13 cellular contexts compared by ENCODE assay signal in the genomic region with DNA sequence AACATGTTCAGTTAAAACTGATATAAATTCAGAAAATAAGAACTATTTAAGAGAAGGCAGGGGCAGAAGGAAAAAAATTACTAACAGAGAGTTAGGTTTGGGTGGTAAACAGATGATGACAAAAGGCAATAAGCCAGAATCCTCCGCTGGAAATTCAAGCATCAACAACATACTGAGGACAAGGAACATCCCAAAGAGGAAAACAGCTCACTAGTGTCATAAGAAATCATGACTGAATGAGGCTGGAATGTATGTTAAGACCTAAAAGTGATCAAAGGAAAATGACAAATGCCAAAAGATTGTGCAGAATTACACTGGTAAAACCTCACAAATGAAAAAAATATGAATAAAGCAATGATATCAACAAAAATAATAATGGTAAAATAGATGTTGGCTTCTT.
DNase-seq lines count a peak whose midpoint lies in the region; ATAC-seq and TF ChIP-seq lines count a peak whose summit lies in the region.
"Had no signal": no experiment of that assay in that cellular context is flagged by ENCODE, and none has a peak within 500 bp of the region (broad histone marks: within the 10 kb centered on the region; RNA-seq: fewer than 3 reads in every experiment).

No MANE protein-coding gene starts in this region.

- WGBS in mesenchymal stem cell, result no CpG with 5 or more reads among the region's 1 CpG

- no peak overlapping the region for H3K14ac ChIP-seq in mesenchymal stem cell (ENCODE audit: low read length in 2 of 2)

- H3K9me3 ChIP-seq in mesenchymal stem cell (ENCODE audit: control insufficient read depth, low read length), result no peaks in the 10 kb centered on the region
- H3K9me3 ChIP-seq: BLaER1 treated with 17β-estradiol and CSF1 and Interleukin-3, amounts not matched to agents 10 nM and 100 nM; upper lobe of right lung had no signal

- peaks cover 13 to 14% of the 10 kb centered on the region in 2 experiments for H3K36me3 ChIP-seq in mesenchymal stem cell (ENCODE audit: control insufficient read depth in 1 of 2, insufficient read depth in 2 of 2, low read depth in 1 of 2, low read length in 2 of 2)
- H3K36me3 ChIP-seq: upper lobe of right lung had no signal

- H3K9me3 Mint-ChIP-seq in dendritic cell treated with granulocyte-macrophage colony-stimulating factor and Interleukin-4, amounts not matched to agents 40 ng/mL and 50 ng/mL, for 4 days, result no peaks in the 10 kb centered on the region

- DNase-seq in AG09309 (ENCODE audit: low read depth) (peak; percentile 45), LoVo (ENCODE audit: low spot score) (peak; percentile 6), mesenchymal stem cell (peak; percentile 83), omental fat pad (ENCODE audit: low spot score) (no peak)
- DNase-seq in activated T-cell treated with anti-CD3 and anti-CD28 coated beads, Interleukin-2, amount 50 U/mL, for 48 hours, result no peak
- DNase-seq: NCI-H1048, NCI-H446 treated with DMSO at 0.1 percent for 48 hours, RPMI8226, upper lobe of right lung had no signal

- ATAC-seq in HG02981 (IDR thresholded peaks at IDR 0.05; ENCODE audit: unreplicated experiment), result no peak
- ATAC-seq in HG02885 (IDR thresholded peaks at IDR 0.05; ENCODE audit: poor library complexity, unreplicated experiment), result no peak
- ATAC-seq in omental fat pad (ENCODE audit: low FRiP score), result no peak
- ATAC-seq: upper lobe of right lung had no signal

- H3K4ac ChIP-seq in mesenchymal stem cell (ENCODE audit: low read depth in 1 of 2, low read length in 2 of 2), result no peak overlapping the region

- TF ChIP-seq CTCF in AG09309 (IDR thresholded peaks at IDR 0.05; ENCODE audit: control insufficient read depth, insufficient read depth, low read depth, low read length, missing control alignments) (no peak), omental fat pad (IDR thresholded peaks at IDR 0.05) (no peak)

- H3K27ac Mint-ChIP-seq in dendritic cell treated with granulocyte-macrophage colony-stimulating factor and Interleukin-4, amounts not matched to agents 40 ng/mL and 50 ng/mL, for 4 days, result peak overlapping the region; percentile 72

- H2BK5ac ChIP-seq in mesenchymal stem cell (ENCODE audit: low read depth, low read length, poor library complexity, severe bottlenecking), result no peak overlapping the region

- peaks cover 18% of the 10 kb centered on the region for H3K79me1 ChIP-seq in mesenchymal stem cell (replicated peaks; ENCODE audit: low read length, poor library complexity, severe bottlenecking)

- H2BK15ac ChIP-seq in mesenchymal stem cell (ENCODE audit: low read depth, poor library complexity, severe bottlenecking), result no peak overlapping the region

- H3K27ac ChIP-seq in mesenchymal stem cell (ENCODE audit: low read length, poor library complexity, severe bottlenecking), result no peak overlapping the region
- H3K27ac ChIP-seq: upper lobe of right lung had no signal

- no peak overlapping the region for H4K8ac ChIP-seq in mesenchymal stem cell (ENCODE audit: low read length)

- peaks cover 56% of the 10 kb centered on the region for H3K36me3 Mint-ChIP-seq in dendritic cell treated with granulocyte-macrophage colony-stimulating factor and Interleukin-4, amounts not matched to agents 40 ng/mL and 50 ng/mL, for 4 days (ENCODE audit: low read depth)

- H4K91ac ChIP-seq in mesenchymal stem cell (ENCODE audit: low read length), result no peak overlapping the region

- no peak overlapping the region for H3K18ac ChIP-seq in mesenchymal stem cell (ENCODE audit: low read depth in 1 of 2, low read length in 2 of 2)

- H3K4me3 Mint-ChIP-seq in dendritic cell treated with granulocyte-macrophage colony-stimulating factor and Interleukin-4, amounts not matched to agents 40 ng/mL and 50 ng/mL, for 4 days, result no peak overlapping the region

- H2BK12ac ChIP-seq in mesenchymal stem cell (ENCODE audit: low read length in 2 of 2), result no peak overlapping the region

- no peaks in the 10 kb centered on the region for H3K27me3 Mint-ChIP-seq in dendritic cell treated with granulocyte-macrophage colony-stimulating factor and Interleukin-4, amounts not matched to agents 40 ng/mL and 50 ng/mL, for 4 days

- H3K4me3 ChIP-seq in AG09309 (ENCODE audit: control insufficient read depth, low read depth, low read length) (no peak overlapping the region), mesenchymal stem cell (ENCODE audit: insufficient read depth in 1 of 2, low read depth in 1 of 2, low read length in 2 of 2) (no peak overlapping the region)
- H3K4me3 ChIP-seq: BLaER1 treated with 17β-estradiol and CSF1 and Interleukin-3, amounts not matched to agents 10 nM and 100 nM; upper lobe of right lung had no signal

- H2AK5ac ChIP-seq in mesenchymal stem cell (ENCODE audit: low read length, severe bottlenecking), result no peak overlapping the region

- H2BK120ac ChIP-seq in mesenchymal stem cell (ENCODE audit: low read depth, low read length), result no peak overlapping the region

- H3K27me3 ChIP-seq in mesenchymal stem cell (ENCODE audit: control insufficient read depth in 1 of 2, insufficient read depth in 1 of 2, low read length in 2 of 2), result no peaks in the 10 kb centered on the region
- H3K27me3 ChIP-seq: BLaER1 treated with 17β-estradiol and CSF1 and Interleukin-3, amounts not matched to agents 10 nM and 100 nM; upper lobe of right lung had no signal

- H3K4me1 ChIP-seq in mesenchymal stem cell (ENCODE audit: control insufficient read depth, insufficient read depth, low read depth, low read length), result peaks cover 3% of the 10 kb centered on the region
- H3K4me1 ChIP-seq: upper lobe of right lung had no signal

- no peak overlapping the region for H2AFZ ChIP-seq in mesenchymal stem cell (ENCODE audit: low read depth, low read length)

- intact Hi-C loops in dendritic cell treated with granulocyte-macrophage colony-stimulating factor and Interleukin-4, amounts not matched to agents 40 ng/mL and 50 ng/mL, for 4 days (cut with micrococcal nuclease), result no loop called here

- peaks cover 23% of the 10 kb centered on the region for H3K4me1 Mint-ChIP-seq in dendritic cell treated with granulocyte-macrophage colony-stimulating factor and Interleukin-4, amounts not matched to agents 40 ng/mL and 50 ng/mL, for 4 days (ENCODE audit: low read depth)

- H3K9ac ChIP-seq in mesenchymal stem cell (ENCODE audit: low read length), result peak overlapping the region; percentile 70

- H3K23ac ChIP-seq in mesenchymal stem cell (ENCODE audit: low read length in 2 of 2), result no peak overlapping the region

- no peak overlapping the region for H3K4me2 ChIP-seq in mesenchymal stem cell (ENCODE audit: low read length, poor library complexity, severe bottlenecking)

Comparison
In these comparisons a context has a peak if more than half of its experiments do, and no peak if none do; other contexts are left out.
1. DNase-seq: peak in AG09309 (single experiment), LoVo (single experiment) and mesenchymal stem cell (single experiment); none in omental fat pad (single experiment) and activated T-cell treated with anti-CD3 and anti-CD28 coated beads, Interleukin-2, amount 50 U/mL, for 48 hours (0 of 2).